ENCODE assay signal across 19 cellular contexts in the genomic region with DNA sequence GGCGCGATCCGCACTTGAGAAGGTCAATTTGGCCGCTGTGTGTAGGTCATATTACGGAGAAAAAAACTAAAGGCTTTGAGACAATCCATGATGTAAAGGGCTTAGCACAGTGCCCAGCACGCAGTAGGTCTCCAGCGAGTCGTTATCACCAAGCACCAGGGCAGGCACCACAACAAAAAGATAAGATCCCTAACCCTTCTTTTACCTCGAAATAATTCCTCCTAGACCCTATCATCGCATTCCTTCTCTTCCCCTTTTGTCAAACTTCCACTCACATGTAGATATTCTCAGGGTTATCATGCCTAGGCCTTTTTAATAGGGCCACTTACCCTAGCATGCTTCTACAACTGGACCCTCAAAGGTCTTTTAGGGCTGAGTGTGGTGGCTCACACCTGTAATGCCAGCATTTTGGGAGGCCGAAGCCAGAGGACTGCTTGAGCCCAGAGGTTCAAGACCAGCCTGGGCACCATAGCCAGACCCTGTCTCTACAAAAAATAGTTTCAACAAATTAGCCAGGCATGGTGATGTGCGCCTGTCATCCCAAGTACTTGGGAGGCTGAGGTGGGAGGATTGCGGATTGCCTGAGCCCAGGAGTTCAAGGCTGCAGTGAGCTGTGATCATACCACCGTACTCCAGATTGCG.
"Had no signal": no experiment of that assay in that cellular context is flagged by ENCODE, and none has a peak within 500 bp of the region (broad histone marks: within the 10 kb centered on the region; RNA-seq: fewer than 3 reads in every experiment).

No MANE protein-coding gene starts in this region.

- H3K4me1 ChIP-seq: neural progenitor cell had no signal

- H3K27me3 ChIP-seq: esophagus squamous epithelium, gastroesophageal sphincter, neural progenitor cell, ovary, right atrium auricular region, suprapubic skin, thyroid gland, upper lobe of left lung, vagina had no signal

- DNase-seq: effector memory CD8-positive, alpha-beta T cell; esophagus squamous epithelium; foreskin fibroblast; glutamatergic neuron; islet precursor cell; nucleus accumbens; ovary; small intestine; stimulated activated CD4-positive, alpha-beta T cell treated with anti-CD3 and anti-CD28 coated beads, Interleukin-12 subunit alpha, Interleukin-12 subunit beta, amount 100 ng/mL, for 4 hours; stimulated activated naive CD4-positive, alpha-beta T cell treated with Interleukin-2 at 50 U/mL for 16 hours; upper lobe of left lung had no signal

- H3K36me3 ChIP-seq: neural progenitor cell, ovary, thyroid gland, upper lobe of left lung, vagina had no signal

- H3K4me3 ChIP-seq: esophagus squamous epithelium, gastroesophageal sphincter, neural progenitor cell, ovary, right atrium auricular region, suprapubic skin, thyroid gland, upper lobe of left lung, vagina had no signal

- ATAC-seq: effector memory CD8-positive, alpha-beta T cell; gastroesophageal sphincter; left lobe of liver; natural killer cell treated with Interleukin-12 subunit alpha and Interleukin-12 subunit beta and Interleukin-15 and Interleukin-18, amount 100 ng/mL, for 72 hours had no signal

- H3K9me3 ChIP-seq: esophagus squamous epithelium, gastroesophageal sphincter, ovary, right atrium auricular region, suprapubic skin, thyroid gland, upper lobe of left lung, vagina had no signal

- H3K27ac ChIP-seq: neural progenitor cell, ovary, right atrium auricular region, suprapubic skin, thyroid gland, upper lobe of left lung had no signal
